Comparison of ENCODE assay signal across 8 cellular contexts in genomic region chr2:19899853-19900525, GRCh38. TPM values are rescaled to one million over a fixed set of nuclear protein-coding genes. Genes with fewer than 3 reads are reported as not detected.
DNase-seq lines count a peak whose midpoint lies in the region; ATAC-seq and TF ChIP-seq lines count a peak whose summit lies in the region.

No MANE protein-coding gene starts in this region.

- H3K27ac Mint-ChIP-seq in activated naive CD4-positive, alpha-beta T cell treated with anti-CD3 and anti-CD28 coated beads, Interleukin-2, amount 10 ng/mL, durations not matched to agents 7 days and 5 days = peak overlapping the region; percentile 93

- CTCF ChIA-PET in activated naive CD4-positive, alpha-beta T cell treated with anti-CD3 and anti-CD28 coated beads, Interleukin-2, amount 10 ng/mL, durations not matched to agents 7 days and 5 days (lab: Charles Lee) = interaction anchor here (0.9 to 1.2 kb wide), 3 partner anchors 36 to 150 kb away, joined by 3 read pairs; partner anchors contain the start of gene WDR35

- H3K4me1 Mint-ChIP-seq in activated naive CD4-positive, alpha-beta T cell treated with anti-CD3 and anti-CD28 coated beads, Interleukin-2, amount 10 ng/mL, durations not matched to agents 7 days and 5 days = peaks cover 55% of the 10 kb centered on the region

- H3K27me3 Mint-ChIP-seq in activated naive CD4-positive, alpha-beta T cell treated with anti-CD3 and anti-CD28 coated beads, Interleukin-2, amount 10 ng/mL, durations not matched to agents 7 days and 5 days = peaks cover 12% of the 10 kb centered on the region

- peak; percentile 31 for ATAC-seq in HG03520 (IDR thresholded peaks at IDR 0.05; ENCODE audit: unreplicated experiment)
- no peak for ATAC-seq in HG03521 (IDR thresholded peaks at IDR 0.05; ENCODE audit: unreplicated experiment)

- peak overlapping the region; percentile 74 for H3K4me3 ChIP-seq in astrocyte of the spinal cord (ENCODE audit: low read depth, low read length)
- H3K4me3 ChIP-seq in mononuclear cell (ENCODE audit: low read length) = peak overlapping the region; percentile 87

- no peaks in the 10 kb centered on the region for H3K9me3 ChIP-seq in mononuclear cell (ENCODE audit: low read depth, low read length)

- in situ Hi-C loops in astrocyte of the spinal cord (cut with HindIII; ENCODE audit: low sequenced_read_pairs) = no loop called here

- no peak for DNase-seq in activated naive CD4-positive, alpha-beta T cell treated with anti-CD3 and anti-CD28 coated beads, Interleukin-2, amount 10 ng/mL, durations not matched to agents 7 days and 5 days
- no peak for DNase-seq in activated naive CD4-positive, alpha-beta T cell treated with anti-CD3 and anti-CD28 coated beads, Interleukin-2, amount 50 U/mL, for 16 hours
- DNase-seq in astrocyte of the spinal cord (ENCODE audit: low read depth, low spot score) (no peak), NCI-H1694 (lab: John Stamatoyannopoulos, UW) (no peak), NCI-H1417 (lab: John Stamatoyannopoulos, UW) (no peak)

- no peak for TF ChIP-seq CTCF in astrocyte of the spinal cord (IDR thresholded peaks at IDR 0.05; ENCODE audit: low read depth, low read length)

- H3K9me3 Mint-ChIP-seq in activated naive CD4-positive, alpha-beta T cell treated with anti-CD3 and anti-CD28 coated beads, Interleukin-2, amount 10 ng/mL, durations not matched to agents 7 days and 5 days = no peaks in the 10 kb centered on the region

- peak overlapping the region; percentile 84 for H3K4me3 Mint-ChIP-seq in activated naive CD4-positive, alpha-beta T cell treated with anti-CD3 and anti-CD28 coated beads, Interleukin-2, amount 10 ng/mL, durations not matched to agents 7 days and 5 days

- peaks cover 24% of the 10 kb centered on the region for H3K4me1 ChIP-seq in mononuclear cell (ENCODE audit: insufficient read depth, low read length)

- no peaks in the 10 kb centered on the region for H3K27me3 ChIP-seq in mononuclear cell (ENCODE audit: insufficient read depth, low read length)

- peaks cover 28% of the 10 kb centered on the region for H3K36me3 Mint-ChIP-seq in activated naive CD4-positive, alpha-beta T cell treated with anti-CD3 and anti-CD28 coated beads, Interleukin-2, amount 10 ng/mL, durations not matched to agents 7 days and 5 days

RNA-seq across cellular contexts. Expression of gene TTC32, which starts 1.8 kb away (rescaled TPM):
- 42.2 TPM for total RNA-seq in mononuclear cell
